In genomic region chr14:103748539-103748867, GRCh38 we compare ENCODE assay signal across 11 cellular contexts. TPM values are rescaled to one million over a fixed set of nuclear protein-coding genes. Genes with fewer than 3 reads are reported as not detected.
DNase-seq lines count a peak whose midpoint lies in the region; ATAC-seq and TF ChIP-seq lines count a peak whose summit lies in the region.
"Had no signal": no experiment of that assay in that cellular context is flagged by ENCODE, and none has a peak within 500 bp of the region (broad histone marks: within the 10 kb centered on the region; RNA-seq: fewer than 3 reads in every experiment).

No MANE protein-coding gene starts in this region.

- TF ChIP-seq CTCF in upper lobe of right lung (IDR thresholded peaks at IDR 0.05) (no peak), ascending aorta (IDR thresholded peaks at IDR 0.05) (no peak)

- intact Hi-C loops in upper lobe of right lung (cut with DNase I) (no loop called here), ascending aorta (cut with DNase I) (no loop called here)

- peak; percentile 30 for ATAC-seq in upper lobe of right lung

- H3K4me1 ChIP-seq in upper lobe of right lung (no peaks in the 10 kb centered on the region), ascending aorta (no peaks in the 10 kb centered on the region)
- H3K4me1 ChIP-seq: adrenal gland had no signal

- H3K36me3 ChIP-seq in upper lobe of right lung = peaks cover 62% of the 10 kb centered on the region
- peaks cover 20 to 25% of the 10 kb centered on the region in 2 donors for H3K36me3 ChIP-seq in ascending aorta

- no peaks in the 10 kb centered on the region for H3K9me3 ChIP-seq in upper lobe of right lung
- H3K9me3 ChIP-seq in ascending aorta = no peaks in the 10 kb centered on the region
- H3K9me3 ChIP-seq: adrenal gland had no signal

- no peak overlapping the region for H3K4me3 ChIP-seq in upper lobe of right lung
- H3K4me3 ChIP-seq in ascending aorta = no peak overlapping the region
- H3K4me3 ChIP-seq: adrenal gland had no signal

- DNase-seq in NCI-H1417 (lab: John Stamatoyannopoulos, UW) (peak in 2 of 3 experiments; percentile 13 to 48), NCI-H1417 treated with DMSO at 0.1 percent for 48 hours (lab: John Stamatoyannopoulos, UW) (no peak), activated T-helper 1 cell treated with Interleukin-2 at 50 U/mL for 16 hours (ENCODE audit: low read depth) (peak; percentile 29), upper lobe of right lung (no peak), ascending aorta (ENCODE audit: low spot score in 2 of 2) (no peak), HK-2 (ENCODE audit: unreplicated experiment) (no peak), cerebellar nuclear complex (lab: John Stamatoyannopoulos, UW) (no peak)
- peak; percentile 63 for DNase-seq in stimulated activated CD4-positive, alpha-beta T cell treated with anti-CD3 and anti-CD28 coated beads, Interleukin-15, amount 100 ng/mL, for 24 hours
- DNase-seq: 8988T, nucleus accumbens had no signal

- H3K27ac ChIP-seq in upper lobe of right lung (no peak overlapping the region), ascending aorta (no peak overlapping the region)
- H3K27ac ChIP-seq: adrenal gland had no signal

- H3K27me3 ChIP-seq in upper lobe of right lung (no peaks in the 10 kb centered on the region), ascending aorta (no peaks in the 10 kb centered on the region)
- H3K27me3 ChIP-seq: adrenal gland had no signal

RNA-seq across cellular contexts. Expression of gene ZFYVE21, which starts 32.9 kb away (rescaled TPM):
- total RNA-seq in upper lobe of right lung = 61.3 TPM
- 219 TPM for total RNA-seq in ascending aorta

RNA-seq across cellular contexts. Expression of gene XRCC3, which starts 33.3 kb away (rescaled TPM):
- total RNA-seq in upper lobe of right lung = 5.6 TPM
- total RNA-seq in ascending aorta = 9.0 TPM

Comparison
In these comparisons a context has a peak if more than half of its experiments do, and no peak if none do; other contexts are left out.
1. DNase-seq: peak in NCI-H1417 (2 of 3), activated T-helper 1 cell treated with Interleukin-2 at 50 U/mL for 16 hours (single experiment) and stimulated activated CD4-positive, alpha-beta T cell treated with anti-CD3 and anti-CD28 coated beads, Interleukin-15, amount 100 ng/mL, for 24 hours (single experiment); none in NCI-H1417 treated with DMSO at 0.1 percent for 48 hours (single experiment), upper lobe of right lung (single experiment), ascending aorta (0 of 2), HK-2 (single experiment) and cerebellar nuclear complex (0 of 2).